Comparison of ENCODE assay signal across 17 cellular contexts in the genomic region with DNA sequence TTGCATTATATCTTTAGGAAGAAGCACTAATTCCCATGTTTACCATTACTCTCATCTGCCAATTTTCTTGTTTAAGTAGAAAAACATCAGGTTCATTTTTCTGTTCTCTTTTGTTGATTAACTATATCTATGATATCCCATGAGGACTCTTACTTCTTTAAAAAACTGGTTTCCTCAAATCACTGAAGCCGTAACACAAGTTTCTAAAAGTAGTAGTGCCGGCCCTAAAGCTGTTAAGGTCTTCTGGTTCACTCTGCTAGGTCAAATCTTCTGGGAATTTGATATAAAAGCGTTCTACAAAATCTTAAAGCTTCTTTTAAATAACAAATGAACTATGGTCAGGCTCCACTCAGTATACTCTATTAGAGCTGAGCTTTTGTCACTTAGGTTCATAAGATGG. TPM values are rescaled to one million over a fixed set of nuclear protein-coding genes. Genes with fewer than 3 reads are reported as not detected.
"Had no signal": no experiment of that assay in that cellular context is flagged by ENCODE, and none has a peak within 500 bp of the region (broad histone marks: within the 10 kb centered on the region; RNA-seq: fewer than 3 reads in every experiment).

No MANE protein-coding gene starts in this region.

- H3K36me3 Mint-ChIP-seq: activated naive CD8-positive, alpha-beta T cell treated with anti-CD3 and anti-CD28 coated beads for 36 hours; WTC11 had no signal

- H3K4me1 ChIP-seq: prostate gland, stomach had no signal

- H3K36me3 ChIP-seq: prostate gland, right lobe of liver, stomach, thyroid gland had no signal

- H3K27me3 Mint-ChIP-seq: activated CD4-positive, alpha-beta T cell treated with anti-CD3 and anti-CD28 coated beads, Interleukin-2, amount 10 ng/mL, durations not matched to agents 7 days and 5 days; activated naive CD8-positive, alpha-beta T cell treated with anti-CD3 and anti-CD28 coated beads for 36 hours had no signal

- H3K4me3 Mint-ChIP-seq: activated CD4-positive, alpha-beta T cell treated with anti-CD3 and anti-CD28 coated beads, Interleukin-2, amount 10 ng/mL, durations not matched to agents 7 days and 5 days; activated naive CD8-positive, alpha-beta T cell treated with anti-CD3 and anti-CD28 coated beads for 36 hours; neural crest cell; WTC11 had no signal

- ATAC-seq: right lobe of liver, WTC11 had no signal

- H3K27ac ChIP-seq: esophagus muscularis mucosa, prostate gland, thyroid gland had no signal

- H3K4me3 ChIP-seq: esophagus muscularis mucosa, prostate gland, right lobe of liver, stomach, thyroid gland had no signal

- H3K27ac Mint-ChIP-seq: activated CD4-positive, alpha-beta T cell treated with anti-CD3 and anti-CD28 coated beads, Interleukin-2, amount 10 ng/mL, durations not matched to agents 7 days and 5 days; activated naive CD8-positive, alpha-beta T cell treated with anti-CD3 and anti-CD28 coated beads for 36 hours had no signal

- H3K27me3 ChIP-seq: esophagus muscularis mucosa, right lobe of liver, stomach, thyroid gland had no signal

- H3K9me3 ChIP-seq: esophagus muscularis mucosa, prostate gland, right lobe of liver, stomach, thyroid gland had no signal

- H3K9me3 Mint-ChIP-seq: activated CD4-positive, alpha-beta T cell treated with anti-CD3 and anti-CD28 coated beads, Interleukin-2, amount 10 ng/mL, durations not matched to agents 7 days and 5 days; activated naive CD8-positive, alpha-beta T cell treated with anti-CD3 and anti-CD28 coated beads for 36 hours; neural crest cell; WTC11 had no signal

- DNase-seq: activated CD4-positive, alpha-beta T cell treated with anti-CD3 and anti-CD28 coated beads, Interleukin-2, amount 10 ng/mL, durations not matched to agents 7 days and 5 days; activated CD8-positive, alpha-beta memory T cell treated with anti-CD3 and anti-CD28 coated beads, Interleukin-2, amount 50 U/mL, for 48 hours; activated gamma-delta T cell treated with Interleukin-2 at 50 U/mL for 16 hours; activated naive CD8-positive, alpha-beta T cell treated with anti-CD3 and anti-CD28 coated beads for 36 hours; anterior cingulate cortex; hippocampal formation; kidney; right lobe of liver; stomach; thyroid gland had no signal

RNA-seq across cellular contexts. Expression of gene SMLR1, which starts 20.3 kb away (rescaled TPM):
- total RNA-seq: activated CD4-positive, alpha-beta T cell treated with anti-CD3 and anti-CD28 coated beads, Interleukin-2, amount 10 ng/mL, durations not matched to agents 7 days and 5 days; activated naive CD8-positive, alpha-beta T cell treated with anti-CD3 and anti-CD28 coated beads for 36 hours; bronchial epithelial cell; esophagus muscularis mucosa; neural crest cell; osteoblast; T-helper 2 cell treated with Interferon-gamma antibody and Interleukin-4, amounts not matched to agents 100 ng/mL and 5 ng/mL, for 36 hours; thyroid gland; WTC11 had no signal
- polyA plus RNA-seq: stomach had no signal
